21 cellular contexts compared by ENCODE assay signal in the genomic region with DNA sequence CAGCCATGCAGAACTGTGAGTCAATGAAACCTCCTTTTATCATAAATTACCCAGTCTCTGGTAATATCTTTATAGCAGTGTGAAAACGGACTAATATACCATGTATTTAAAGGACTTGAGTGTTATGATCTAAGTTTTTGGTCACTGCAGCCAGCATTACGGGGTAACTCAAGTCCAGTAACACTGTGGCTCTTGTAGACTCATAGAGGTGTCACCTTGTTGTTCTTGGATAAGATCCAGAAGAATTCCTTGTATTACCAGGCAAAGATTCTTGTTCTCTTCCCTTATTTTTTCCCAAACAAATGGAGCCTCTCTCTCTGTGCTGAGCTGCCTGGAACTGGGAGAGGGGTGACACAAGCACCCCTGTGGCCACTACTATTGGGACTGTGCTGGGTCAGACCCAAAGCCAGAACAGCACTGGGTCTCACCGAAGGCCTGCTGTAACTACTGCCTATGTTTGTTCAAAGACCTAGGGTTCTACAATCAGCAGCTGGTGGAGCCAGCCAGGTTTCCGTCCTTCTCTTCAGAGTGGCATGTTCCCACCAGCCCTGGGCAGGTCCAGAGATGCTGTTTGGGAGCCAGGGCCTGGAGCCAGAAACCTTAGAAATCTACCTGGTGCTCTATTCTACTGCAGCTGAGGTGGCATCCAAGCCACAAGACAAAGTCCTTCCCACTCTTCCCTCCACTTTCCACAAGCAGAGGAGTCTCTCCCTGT. TPM values are rescaled to one million over a fixed set of nuclear protein-coding genes. Genes with fewer than 3 reads are reported as not detected.
DNase-seq lines count a peak whose midpoint lies in the region; ATAC-seq and TF ChIP-seq lines count a peak whose summit lies in the region.
"Had no signal": no experiment of that assay in that cellular context is flagged by ENCODE, and none has a peak within 500 bp of the region (broad histone marks: within the 10 kb centered on the region; RNA-seq: fewer than 3 reads in every experiment).

No MANE protein-coding gene starts in this region.

- H3K27ac ChIP-seq in CD4-positive, alpha-beta T cell (ENCODE audit: low read depth, low read length): no peak overlapping the region
- no peak overlapping the region for H3K27ac ChIP-seq in caudate nucleus (ENCODE audit: low read depth, low read length)
- H3K27ac ChIP-seq: ovary had no signal

- no peak for TF ChIP-seq CTCF in fibroblast of the aortic adventitia (IDR thresholded peaks at IDR 0.05; ENCODE audit: insufficient read depth, low read length)
- no peak for TF ChIP-seq CTCF in CD4-positive, alpha-beta T cell (IDR thresholded peaks at IDR 0.05)

- POLR2A ChIA-PET in CD4-positive, alpha-beta T cell (lab: Charles Lee): no interaction called here

- H3K36me3 Mint-ChIP-seq in stimulated activated naive CD8-positive, alpha-beta T cell treated with anti-CD3 and anti-CD28 coated beads, Interleukin-15, Interleukin-2, amounts not matched to agents 100 ng/mL and 50 ng/mL, for 24 hours (ENCODE audit: low read depth): no peaks in the 10 kb centered on the region
- no peaks in the 10 kb centered on the region for H3K36me3 Mint-ChIP-seq in CD4-positive, alpha-beta T cell (ENCODE audit: low read depth)
- H3K36me3 Mint-ChIP-seq: activated naive CD8-positive, alpha-beta T cell; CD8-positive, alpha-beta memory T cell; type B pancreatic cell had no signal

- H3K4me3 ChIP-seq in fibroblast of the aortic adventitia (ENCODE audit: low read depth, low read length): no peak overlapping the region
- H3K4me3 ChIP-seq: ovary had no signal

- H3K9me3 ChIP-seq in CD4-positive, alpha-beta T cell (ENCODE audit: control insufficient read depth, low read length): no peaks in the 10 kb centered on the region
- H3K9me3 ChIP-seq: ovary had no signal

- peaks cover 4% of the 10 kb centered on the region for H3K27me3 Mint-ChIP-seq in stimulated activated naive CD8-positive, alpha-beta T cell treated with anti-CD3 and anti-CD28 coated beads, Interleukin-15, Interleukin-2, amounts not matched to agents 100 ng/mL and 50 ng/mL, for 24 hours
- H3K27me3 Mint-ChIP-seq in stimulated activated naive CD8-positive, alpha-beta T cell treated with anti-CD3 and anti-CD28 coated beads, Interleukin-15, amount 100 ng/mL, for 72 hours: peaks cover 1% of the 10 kb centered on the region
- H3K27me3 Mint-ChIP-seq in CD4-positive, alpha-beta T cell: no peaks in the 10 kb centered on the region
- H3K27me3 Mint-ChIP-seq: activated naive CD8-positive, alpha-beta T cell; type B pancreatic cell had no signal

- intact Hi-C loops in CD4-positive, alpha-beta T cell (cut with DNase I, micrococcal nuclease): no loop called here

- H3K27ac Mint-ChIP-seq in stimulated activated naive CD8-positive, alpha-beta T cell treated with anti-CD3 and anti-CD28 coated beads, Interleukin-15, Interleukin-2, amounts not matched to agents 100 ng/mL and 50 ng/mL, for 24 hours: peak overlapping the region; percentile 16
- peak overlapping the region in 1 of 2 donors; percentile 58 for H3K27ac Mint-ChIP-seq in stimulated activated naive CD8-positive, alpha-beta T cell treated with anti-CD3 and anti-CD28 coated beads, Interleukin-15, amount 100 ng/mL, for 72 hours
- H3K27ac Mint-ChIP-seq in CD4-positive, alpha-beta T cell: no peak overlapping the region
- H3K27ac Mint-ChIP-seq: activated naive CD8-positive, alpha-beta T cell; T-helper 2 cell treated with Interferon-gamma antibody and Interleukin-4, amounts not matched to agents 5 μg/mL and 100 μg/mL, for 36 hours; type B pancreatic cell had no signal

- DNase-seq in stimulated activated naive CD8-positive, alpha-beta T cell treated with anti-CD3 and anti-CD28 coated beads, Interleukin-15, amount 100 ng/mL, for 72 hours: no peak
- DNase-seq in astrocyte of the hippocampus (ENCODE audit: low read depth, low spot score): peak; percentile 55
- DNase-seq in fibroblast of the aortic adventitia (ENCODE audit: low read depth): peak; percentile 54
- no peak for DNase-seq in CD4-positive, alpha-beta T cell
- no peak for DNase-seq in DMS153 (lab: John Stamatoyannopoulos, UW)
- DNase-seq in caudate nucleus (lab: John Stamatoyannopoulos, UW): no peak
- DNase-seq: activated CD4-positive, alpha-beta T cell treated with anti-CD3 and anti-CD28 coated beads for 4 hours; CD8-positive, alpha-beta memory T cell; hypothalamus; left ventricle myocardium superior; MV-4-11; NCI-H2107; NCI-H748 treated with DMSO at 0.1 percent for 48 hours; ovary; small intestine had no signal

- CTCF ChIA-PET in CD4-positive, alpha-beta T cell (lab: Charles Lee): no interaction called here

- no peak for ATAC-seq in stimulated activated naive CD8-positive, alpha-beta T cell treated with anti-CD3 and anti-CD28 coated beads, Interleukin-15, amount 100 ng/mL, for 72 hours
- no peak for ATAC-seq in CD4-positive, alpha-beta T cell (ENCODE audit: poor library complexity)
- no peak for ATAC-seq in HG02759 (IDR thresholded peaks at IDR 0.05; ENCODE audit: unreplicated experiment)
- ATAC-seq: Right ventricle myocardium inferior had no signal

- no peaks in the 10 kb centered on the region for H3K27me3 ChIP-seq in CD4-positive, alpha-beta T cell (ENCODE audit: control insufficient read depth, insufficient read depth, low read length)
- H3K27me3 ChIP-seq: ovary had no signal

- H3K4me1 Mint-ChIP-seq in stimulated activated naive CD8-positive, alpha-beta T cell treated with anti-CD3 and anti-CD28 coated beads, Interleukin-15, Interleukin-2, amounts not matched to agents 100 ng/mL and 50 ng/mL, for 24 hours (ENCODE audit: low read depth): no peaks in the 10 kb centered on the region
- H3K4me1 Mint-ChIP-seq in stimulated activated naive CD8-positive, alpha-beta T cell treated with anti-CD3 and anti-CD28 coated beads, Interleukin-15, amount 100 ng/mL, for 72 hours: no peaks in the 10 kb centered on the region
- no peaks in the 10 kb centered on the region for H3K4me1 Mint-ChIP-seq in CD4-positive, alpha-beta T cell (ENCODE audit: low read depth)
- H3K4me1 Mint-ChIP-seq: CD8-positive, alpha-beta memory T cell had no signal

- no peaks in the 10 kb centered on the region for H3K9me3 Mint-ChIP-seq in stimulated activated naive CD8-positive, alpha-beta T cell treated with anti-CD3 and anti-CD28 coated beads, Interleukin-15, Interleukin-2, amounts not matched to agents 100 ng/mL and 50 ng/mL, for 24 hours
- no peaks in the 10 kb centered on the region for H3K9me3 Mint-ChIP-seq in stimulated activated naive CD8-positive, alpha-beta T cell treated with anti-CD3 and anti-CD28 coated beads, Interleukin-15, amount 100 ng/mL, for 72 hours
- H3K9me3 Mint-ChIP-seq in CD4-positive, alpha-beta T cell: no peaks in the 10 kb centered on the region
- H3K9me3 Mint-ChIP-seq: CD8-positive, alpha-beta memory T cell; T-helper 2 cell treated with Interferon-gamma antibody and Interleukin-4, amounts not matched to agents 5 μg/mL and 100 μg/mL, for 36 hours; type B pancreatic cell had no signal

- no peak overlapping the region for H3K4me3 Mint-ChIP-seq in stimulated activated naive CD8-positive, alpha-beta T cell treated with anti-CD3 and anti-CD28 coated beads, Interleukin-15, Interleukin-2, amounts not matched to agents 100 ng/mL and 50 ng/mL, for 24 hours
- H3K4me3 Mint-ChIP-seq in stimulated activated naive CD8-positive, alpha-beta T cell treated with anti-CD3 and anti-CD28 coated beads, Interleukin-15, amount 100 ng/mL, for 72 hours: no peak overlapping the region
- H3K4me3 Mint-ChIP-seq in CD4-positive, alpha-beta T cell: no peak overlapping the region
- H3K4me3 Mint-ChIP-seq: activated naive CD8-positive, alpha-beta T cell; CD8-positive, alpha-beta memory T cell; T-helper 2 cell treated with Interferon-gamma antibody and Interleukin-4, amounts not matched to agents 5 μg/mL and 100 μg/mL, for 36 hours; type B pancreatic cell had no signal

RNA-seq across cellular contexts. Expression of a gene that starts 43.7 kb away (rescaled TPM):
- total RNA-seq in fibroblast of the aortic adventitia (ENCODE audit: low replicate concordance): 24.8 and 28.3 TPM in 2 replicates
- 10 to 100 TPM; 59.9 to 67.7 TPM for total RNA-seq in CD4-positive, alpha-beta T cell

Comparison
In these comparisons a context has a peak if more than half of its experiments do, and no peak if none do; other contexts are left out.
1. DNase-seq: peak in astrocyte of the hippocampus (single experiment) and fibroblast of the aortic adventitia (single experiment); none in stimulated activated naive CD8-positive, alpha-beta T cell treated with anti-CD3 and anti-CD28 coated beads, Interleukin-15, amount 100 ng/mL, for 72 hours (0 of 2), CD4-positive, alpha-beta T cell (0 of 10), DMS153 (single experiment) and caudate nucleus (0 of 61).